In the genomic region with DNA sequence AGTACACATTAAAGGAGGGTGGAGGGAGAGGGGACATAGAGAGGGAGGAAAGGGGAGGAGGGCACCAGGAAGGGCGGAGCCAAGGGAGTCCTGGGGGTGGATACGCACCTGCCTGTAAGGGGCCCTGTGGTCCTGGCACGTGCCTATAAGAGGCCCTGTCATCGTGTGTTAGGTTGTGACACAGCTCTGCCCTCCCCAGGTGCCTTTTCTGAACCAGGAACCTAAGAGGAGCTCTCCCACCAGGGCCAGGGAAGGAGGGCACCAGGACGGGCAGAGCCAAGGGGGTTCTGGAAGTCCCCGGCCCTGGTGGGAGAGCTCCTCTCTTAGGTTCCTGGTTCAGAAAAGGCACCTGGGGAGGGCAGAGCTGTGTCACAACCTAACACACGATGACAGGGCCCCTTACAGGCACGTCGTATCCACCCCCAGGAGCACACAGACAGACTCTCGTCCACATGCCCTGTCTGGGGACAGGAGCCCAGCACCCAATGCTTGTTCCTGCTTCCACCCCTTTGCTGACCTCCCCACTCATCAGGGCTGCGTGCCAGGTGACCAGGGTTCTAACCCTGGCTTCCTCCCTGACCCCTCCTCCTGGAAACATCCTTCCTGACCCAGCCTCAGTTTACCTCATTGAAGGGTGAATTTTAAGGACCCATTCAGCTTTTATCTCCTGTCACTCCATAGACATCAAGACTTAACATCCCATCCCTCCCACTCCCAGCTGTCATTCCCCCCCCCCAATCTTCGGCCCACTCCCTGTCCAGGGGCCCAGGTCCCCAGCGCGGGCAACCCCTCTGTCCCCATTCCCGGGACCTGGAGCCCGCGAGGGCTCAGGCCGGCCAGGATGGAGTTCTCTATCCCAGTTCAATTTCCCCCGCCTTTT, we compare ENCODE assay signal across 12 cellular contexts. TPM values are rescaled to one million over a fixed set of nuclear protein-coding genes. Genes with fewer than 3 reads are reported as not detected.
DNase-seq lines count a peak whose midpoint lies in the region; ATAC-seq and TF ChIP-seq lines count a peak whose summit lies in the region.
"Had no signal": no experiment of that assay in that cellular context is flagged by ENCODE, and none has a peak within 500 bp of the region (broad histone marks: within the 10 kb centered on the region; RNA-seq: fewer than 3 reads in every experiment).

No MANE protein-coding gene starts in this region.

- no peaks in the 10 kb centered on the region for H3K4me1 Mint-ChIP-seq in progenitor cell of endocrine pancreas (ENCODE audit: low read depth)

- no TSS peak for BruUV-seq in A673 (replicated peaks; lab: Mats Ljungman, UMichigan)

- no peaks in the 10 kb centered on the region for H3K36me3 Mint-ChIP-seq in progenitor cell of endocrine pancreas (ENCODE audit: insufficient read depth)
- H3K36me3 Mint-ChIP-seq: activated naive CD4-positive, alpha-beta T cell treated with anti-CD3 and anti-CD28 coated beads, Interleukin-2, amount 50 U/mL, for 72 hours had no signal

- peak overlapping the region; percentile 51 for H3K4me3 Mint-ChIP-seq in progenitor cell of endocrine pancreas (ENCODE audit: low read depth)

- TF ChIP-seq CTCF in A673 (conservative IDR thresholded peaks at IDR 0.05; ENCODE audit: low read depth, low read length) (no peak), RWPE2 (IDR thresholded peaks at IDR 0.05; ENCODE audit: poor library complexity, severe bottlenecking) (no peak), progenitor cell of endocrine pancreas (IDR thresholded peaks at IDR 0.05; ENCODE audit: unreplicated experiment) (no peak)

- DNase-seq in A673 (ENCODE audit: low spot score) (no peak), RWPE2 (ENCODE audit: low spot score) (peak; percentile 33), progenitor cell of endocrine pancreas (ENCODE audit: low spot score, unreplicated experiment) (no peak), activated gamma-delta T cell treated with Interleukin-2 at 50 U/mL for 16 hours (no peak)
- DNase-seq in activated naive CD4-positive, alpha-beta T cell (lab: John Stamatoyannopoulos, UW), result no peak
- DNase-seq: effector memory CD4-positive, alpha-beta T cell; NCI-H187 had no signal

- H3K27ac Mint-ChIP-seq in progenitor cell of endocrine pancreas, result no peak overlapping the region
- H3K27ac Mint-ChIP-seq: activated naive CD4-positive, alpha-beta T cell treated with anti-CD3 and anti-CD28 coated beads, Interleukin-2, amount 50 U/mL, for 72 hours had no signal

- H3K9me3 ChIP-seq in A673 (ENCODE audit: low read depth, low read length, poor library complexity, severe bottlenecking), result no peaks in the 10 kb centered on the region
- H3K9me3 ChIP-seq in RWPE2 (ENCODE audit: severe bottlenecking), result no peaks in the 10 kb centered on the region
- H3K9me3 ChIP-seq in iPS-18a (ENCODE audit: control insufficient read depth, low read depth, low read length), result no peaks in the 10 kb centered on the region

- intact Hi-C loops in A673 (cut with micrococcal nuclease; ENCODE audit: unreplicated experiment), result loop anchor here (10.0 kb wide), 1 partner anchor 630 kb away; no protein-coding TSS in a partner anchor

- H3K27me3 ChIP-seq in A673 (replicated peaks; ENCODE audit: insufficient read depth, low read depth, low read length, poor library complexity) (no peaks in the 10 kb centered on the region), RWPE2 (ENCODE audit: insufficient read depth, poor library complexity, severe bottlenecking) (peaks cover 46% of the 10 kb centered on the region), iPS-18a (ENCODE audit: control insufficient read depth, insufficient read depth, low read length) (peaks cover 22% of the 10 kb centered on the region)

- POLR2A ChIA-PET in A673 (lab: Charles Lee; ENCODE audit: low non-redundant PET), result no interaction called here

- H3K9me3 Mint-ChIP-seq in progenitor cell of endocrine pancreas (ENCODE audit: low read depth), result no peaks in the 10 kb centered on the region
- H3K9me3 Mint-ChIP-seq: activated naive CD4-positive, alpha-beta T cell treated with anti-CD3 and anti-CD28 coated beads, Interleukin-2, amount 50 U/mL, for 72 hours had no signal

- H3K27ac ChIP-seq in A673 (ENCODE audit: low read depth, low read length, poor library complexity, severe bottlenecking) (peak overlapping the region; percentile 53), RWPE2 (ENCODE audit: poor library complexity, severe bottlenecking) (no peak overlapping the region), iPS-18a (ENCODE audit: low read length) (no peak overlapping the region)
- H3K27ac ChIP-seq: C4-2B had no signal

- H3K4me1 ChIP-seq in A673 (ENCODE audit: insufficient read depth, low read length, poor library complexity, severe bottlenecking) (peaks cover 11% of the 10 kb centered on the region), RWPE2 (ENCODE audit: insufficient read depth, poor library complexity, severe bottlenecking) (no peaks in the 10 kb centered on the region), iPS-18a (ENCODE audit: control insufficient read depth, low read depth, low read length) (peaks cover 11% of the 10 kb centered on the region)

- no peak for ATAC-seq in RWPE2 (ENCODE audit: low read depth)
- no peak for ATAC-seq in HG03432 (IDR thresholded peaks at IDR 0.05; ENCODE audit: unreplicated experiment)
- ATAC-seq in GM21390 (IDR thresholded peaks at IDR 0.05; ENCODE audit: unreplicated experiment), result no peak
- ATAC-seq: activated naive CD4-positive, alpha-beta T cell treated with anti-CD3 and anti-CD28 coated beads, Interleukin-2, amount 50 U/mL, for 72 hours had no signal

- CTCF ChIA-PET in A673 (lab: Charles Lee), result no interaction called here

- no peaks in the 10 kb centered on the region for H3K36me3 ChIP-seq in A673 (ENCODE audit: insufficient read depth, low read length, poor library complexity, severe bottlenecking)
- H3K36me3 ChIP-seq in RWPE2 (ENCODE audit: low read depth), result no peaks in the 10 kb centered on the region
- H3K36me3 ChIP-seq in iPS-18a (ENCODE audit: control insufficient read depth, low read depth, low read length), result no peaks in the 10 kb centered on the region

- no peak overlapping the region for H3K9ac ChIP-seq in iPS-18a (ENCODE audit: low read length)

- peak overlapping the region; percentile 84 for H3K4me3 ChIP-seq in A673 (ENCODE audit: low read depth, low read length, poor library complexity, severe bottlenecking)
- H3K4me3 ChIP-seq in RWPE2 (ENCODE audit: severe bottlenecking), result no peak overlapping the region
- H3K4me3 ChIP-seq in iPS-18a (ENCODE audit: low read length), result peak overlapping the region; percentile 58

- H3K27me3 Mint-ChIP-seq in progenitor cell of endocrine pancreas, result peaks cover 77% of the 10 kb centered on the region

RNA-seq across cellular contexts. Expression of a gene that starts 12.9 kb away (rescaled TPM):
- total RNA-seq in A673 (2021), result 278 and 308 TPM in 2 replicates
- 1.7 and 1.8 TPM in 2 replicates for total RNA-seq in progenitor cell of endocrine pancreas
- total RNA-seq: activated naive CD4-positive, alpha-beta T cell treated with anti-CD3 and anti-CD28 coated beads, Interleukin-2, amount 50 U/mL, for 72 hours had no signal

Comparison
In these comparisons a context has a peak if more than half of its experiments do, and no peak if none do; other contexts are left out.
1. RNA of a gene that starts 12.9 kb away (total RNA-seq): 278 to 308 TPM in A673; 1.7 to 1.8 TPM in progenitor cell of endocrine pancreas; every median in the first group is over 100 times any median in the second.